ENCODE assay signal across 19 cellular contexts in genomic region chr16:27787661-27788060, GRCh38.
DNase-seq lines count a peak whose midpoint lies in the region; ATAC-seq and TF ChIP-seq lines count a peak whose summit lies in the region.
"Had no signal": no experiment of that assay in that cellular context is flagged by ENCODE, and none has a peak within 500 bp of the region (broad histone marks: within the 10 kb centered on the region; RNA-seq: fewer than 3 reads in every experiment).

No MANE protein-coding gene starts in this region.

- TF ChIP-seq CTCF in right atrium auricular region (IDR thresholded peaks at IDR 0.05) = no peak

- H3K9ac ChIP-seq in neuronal stem cell (ENCODE audit: low read depth, low read length, poor library complexity) = peak overlapping the region; percentile 13
- H3K9ac ChIP-seq: BLaER1 treated with 17β-estradiol and CSF1 and Interleukin-3, amounts not matched to agents 10 nM and 100 nM had no signal

- intact Hi-C loops in Right ventricle myocardium inferior (cut with DNase I) = loop anchor here (1.0 kb wide), 1 partner anchor 21 kb away; no protein-coding TSS in a partner anchor

- no peak overlapping the region for H3K4me2 ChIP-seq in neuronal stem cell (ENCODE audit: insufficient read depth, low read length, poor library complexity, severe bottlenecking)
- H3K4me2 ChIP-seq: A549; BLaER1 treated with 17β-estradiol and CSF1 and Interleukin-3, amounts not matched to agents 10 nM and 100 nM had no signal

- no peak overlapping the region for H3K27ac ChIP-seq in right atrium auricular region
- H3K27ac ChIP-seq in neuronal stem cell (replicated peaks; ENCODE audit: low read length) = no peak overlapping the region
- H3K27ac ChIP-seq: 22Rv1; A549; BLaER1 treated with 17β-estradiol and CSF1 and Interleukin-3, amounts not matched to agents 10 nM and 100 nM; C4-2B had no signal

- no peak overlapping the region for H3K18ac ChIP-seq in neuronal stem cell (ENCODE audit: low read length)

- ATAC-seq in Right ventricle myocardium inferior = no peak
- ATAC-seq: A549; CD8-positive, alpha-beta T cell had no signal

- no peak overlapping the region for H2BK15ac ChIP-seq in neuronal stem cell (ENCODE audit: low read length)

- H3K27me3 ChIP-seq in right atrium auricular region (no peaks in the 10 kb centered on the region), H7 (ENCODE audit: control insufficient read depth, insufficient read depth, low read length) (no peaks in the 10 kb centered on the region), neuronal stem cell (ENCODE audit: control insufficient read depth in 3 of 3, insufficient read depth in 3 of 3, low read depth in 1 of 3, low read length in 3 of 3) (peaks cover 0 to 2% (median 0%) of the 10 kb centered on the region in 3 experiments)
- H3K27me3 ChIP-seq: BLaER1 treated with 17β-estradiol and CSF1 and Interleukin-3, amounts not matched to agents 10 nM and 100 nM had no signal

- no peak overlapping the region for H3K23ac ChIP-seq in neuronal stem cell (ENCODE audit: low read depth, low read length, poor library complexity)

- peaks cover 1% of the 10 kb centered on the region for H3K79me1 ChIP-seq in neuronal stem cell (ENCODE audit: low read depth, low read length)

- H2BK120ac ChIP-seq in neuronal stem cell (ENCODE audit: low read depth, low read length) = no peak overlapping the region

- H2BK5ac ChIP-seq in neuronal stem cell (ENCODE audit: low read length) = no peak overlapping the region

- H3K4ac ChIP-seq in neuronal stem cell (ENCODE audit: low read length) = no peak overlapping the region

- H3K9me3 ChIP-seq in right atrium auricular region (no peaks in the 10 kb centered on the region), neuronal stem cell (replicated peaks in 1 of 2; ENCODE audit: control insufficient read depth in 2 of 2, insufficient read depth in 1 of 2, low read depth in 1 of 2, low read length in 2 of 2) (no peaks in the 10 kb centered on the region)
- H3K9me3 ChIP-seq: A549; BLaER1 treated with 17β-estradiol and CSF1 and Interleukin-3, amounts not matched to agents 10 nM and 100 nM; Caco-2 had no signal

- H4K91ac ChIP-seq in neuronal stem cell (ENCODE audit: low read depth, low read length, poor library complexity) = no peak overlapping the region

- DNase-seq in Right ventricle myocardium inferior (ENCODE audit: missing footprints) (peak; percentile 13), right atrium auricular region (ENCODE audit: low spot score) (no peak), H7 (peak; percentile 30), neuronal stem cell (ENCODE audit: low spot score) (no peak), DMS 273 treated with DMSO at 0.1 percent for 48 hours (lab: John Stamatoyannopoulos, UW) (no peak), HuH-7.5 (ENCODE audit: low spot score) (no peak)
- DNase-seq: AML-193; Caco-2; Calu3; CD4-positive, alpha-beta T cell; CD8-positive, alpha-beta T cell; DMS153; DMS53; DMS79 treated with DMSO at 0.1 percent for 48 hours; GF-D8 had no signal

- H2BK12ac ChIP-seq in neuronal stem cell (ENCODE audit: low read length) = no peak overlapping the region

- no CpG with 5 or more reads among the region's 6 CpGs for WGBS in neuronal stem cell (ENCODE audit: extremely low coverage in 2 of 2, insufficient read length in 2 of 2, insufficient replicate concordance in 1 of 2), 2 donors

- H2AFZ ChIP-seq in neuronal stem cell (ENCODE audit: low read length) = no peak overlapping the region

- no peak overlapping the region for H4K8ac ChIP-seq in neuronal stem cell (ENCODE audit: low read depth, low read length)

- H3K4me1 ChIP-seq in right atrium auricular region = no peaks in the 10 kb centered on the region
- H3K4me1 ChIP-seq in neuronal stem cell (ENCODE audit: control insufficient read depth in 2 of 2, insufficient read depth in 1 of 2, low read depth in 1 of 2, low read length in 2 of 2) = peaks cover 0 to 3% of the 10 kb centered on the region in 2 donors
- H3K4me1 ChIP-seq: A549; BLaER1 treated with 17β-estradiol and CSF1 and Interleukin-3, amounts not matched to agents 10 nM and 100 nM; Caco-2 had no signal

- no peak overlapping the region for H3K4me3 ChIP-seq in right atrium auricular region
- H3K4me3 ChIP-seq in H7 (ENCODE audit: insufficient read depth, low read depth, low read length) = no peak overlapping the region
- H3K4me3 ChIP-seq in neuronal stem cell (ENCODE audit: low read length in 2 of 2) = no peak overlapping the region
- H3K4me3 ChIP-seq: A549; BLaER1 treated with 17β-estradiol and CSF1 and Interleukin-3, amounts not matched to agents 10 nM and 100 nM had no signal

- H3K36me3 ChIP-seq in right atrium auricular region = no peaks in the 10 kb centered on the region
- H3K36me3 ChIP-seq in H7 (replicated peaks; ENCODE audit: control insufficient read depth, insufficient read depth, low read length) = no peaks in the 10 kb centered on the region
- no peaks in the 10 kb centered on the region for H3K36me3 ChIP-seq in neuronal stem cell (replicated peaks in 1 of 2; ENCODE audit: control insufficient read depth in 2 of 2, insufficient read depth in 2 of 2, low read length in 2 of 2)
- H3K36me3 ChIP-seq: BLaER1 treated with 17β-estradiol and CSF1 and Interleukin-3, amounts not matched to agents 10 nM and 100 nM had no signal

- H2AK5ac ChIP-seq in neuronal stem cell (ENCODE audit: low read depth, low read length) = no peak overlapping the region

- no peak overlapping the region for H3K14ac ChIP-seq in neuronal stem cell (ENCODE audit: low read length)

Comparison
In these comparisons a context has a peak if more than half of its experiments do, and no peak if none do; other contexts are left out.
1. DNase-seq: peak in Right ventricle myocardium inferior (single experiment) and H7 (single experiment); none in right atrium auricular region (single experiment), neuronal stem cell (single experiment), DMS 273 treated with DMSO at 0.1 percent for 48 hours (single experiment) and HuH-7.5 (single experiment).